13 cellular contexts compared by ENCODE assay signal in genomic region chr3:196400331-196400730, GRCh38. TPM values are rescaled to one million over a fixed set of nuclear protein-coding genes. Genes with fewer than 3 reads are reported as not detected.
DNase-seq lines count a peak whose midpoint lies in the region; ATAC-seq and TF ChIP-seq lines count a peak whose summit lies in the region.
"Had no signal": no experiment of that assay in that cellular context is flagged by ENCODE, and none has a peak within 500 bp of the region (broad histone marks: within the 10 kb centered on the region; RNA-seq: fewer than 3 reads in every experiment).

No MANE protein-coding gene starts in this region.

- H3K79me1 ChIP-seq in mesenchymal stem cell (replicated peaks; ENCODE audit: low read length, poor library complexity, severe bottlenecking) = peaks cover 30% of the 10 kb centered on the region

- no peak overlapping the region for H4K8ac ChIP-seq in mesenchymal stem cell (ENCODE audit: low read length)

- TF ChIP-seq CTCF in WTC11 (IDR thresholded peaks at IDR 0.05) (no peak), transverse colon (IDR thresholded peaks at IDR 0.05) (no peak), coronary artery (IDR thresholded peaks at IDR 0.05) (no peak)

- no peak overlapping the region for H4K91ac ChIP-seq in mesenchymal stem cell (ENCODE audit: low read length)

- H3K4me3 ChIP-seq in NT2/D1 (ENCODE audit: insufficient read length, low read depth) (no peak overlapping the region), mesenchymal stem cell (ENCODE audit: insufficient read depth in 1 of 2, low read depth in 1 of 2, low read length in 2 of 2) (no peak overlapping the region), transverse colon (no peak overlapping the region), coronary artery (no peak overlapping the region)
- H3K4me3 ChIP-seq: GM23248 had no signal

- CTCF ChIA-PET in WTC11 (lab: Charles Lee) = no interaction called here

- H3K18ac ChIP-seq in mesenchymal stem cell (ENCODE audit: low read depth in 1 of 2, low read length in 2 of 2) = no peak overlapping the region

- H2BK15ac ChIP-seq in mesenchymal stem cell (ENCODE audit: low read depth, poor library complexity, severe bottlenecking) = no peak overlapping the region

- no peak overlapping the region for H3K23ac ChIP-seq in mesenchymal stem cell (ENCODE audit: low read length in 2 of 2)

- no peaks in the 10 kb centered on the region for H3K27me3 Mint-ChIP-seq in WTC11 (ENCODE audit: low read depth)
- H3K27me3 Mint-ChIP-seq: B cell; CD4-positive, alpha-beta T cell had no signal

- H3K4me2 ChIP-seq in mesenchymal stem cell (ENCODE audit: low read length, poor library complexity, severe bottlenecking) = no peak overlapping the region

- H2BK12ac ChIP-seq in mesenchymal stem cell (ENCODE audit: low read length in 2 of 2) = no peak overlapping the region

- no peaks in the 10 kb centered on the region for H3K9me3 ChIP-seq in NT2/D1 (ENCODE audit: insufficient read depth, low read length)
- no peaks in the 10 kb centered on the region for H3K9me3 ChIP-seq in mesenchymal stem cell (ENCODE audit: control insufficient read depth, low read length)
- no peaks in the 10 kb centered on the region for H3K9me3 ChIP-seq in transverse colon

- no peak for ATAC-seq in WTC11

- peaks cover 57% of the 10 kb centered on the region for H3K36me3 ChIP-seq in NT2/D1 (ENCODE audit: insufficient read depth, insufficient read length, low read length)
- H3K36me3 ChIP-seq in mesenchymal stem cell (ENCODE audit: control insufficient read depth in 1 of 2, insufficient read depth in 2 of 2, low read depth in 1 of 2, low read length in 2 of 2) = peaks cover 23 to 75% of the 10 kb centered on the region in 2 experiments
- H3K36me3 ChIP-seq in transverse colon = peaks cover 0 to 7% (median 0%) of the 10 kb centered on the region in 4 donors

- H3K4me1 Mint-ChIP-seq in WTC11 = no peaks in the 10 kb centered on the region
- H3K4me1 Mint-ChIP-seq: B cell had no signal

- 100% methylated on average over 5 of the region's 6 CpGs for WGBS in mesenchymal stem cell
- WGBS in transverse colon (ENCODE audit: low coverage in 1 of 2), 2 donors = 68 to 71% methylated on average over 6 of the region's 6 CpGs

- intact Hi-C loops in transverse colon (cut with DNase I; ENCODE audit: low total_unique reads) = no loop called here

- in situ Hi-C loops in transverse colon (cut with MboI; ENCODE audit: low pct_ligation_motif_present in 1 of 4, low pct_unique_long_range_greater_than_20kb in 1 of 4, low sequenced_read_pairs in 3 of 4) = no loop called here

- 0 out of 2 replicates have a peak overlapping the region, but pooled peaks have one; percentile 46 for H3K27ac Mint-ChIP-seq in WTC11
- H3K27ac Mint-ChIP-seq: B cell; CD4-positive, alpha-beta T cell had no signal

- TF ChIP-seq EP300 in transverse colon (IDR thresholded peaks at IDR 0.05; ENCODE audit: low read depth) = no peak

- no peak overlapping the region for H3K9ac ChIP-seq in NT2/D1 (ENCODE audit: insufficient read length, low read depth)
- H3K9ac ChIP-seq in mesenchymal stem cell (ENCODE audit: low read length) = no peak overlapping the region
- H3K9ac ChIP-seq: GM23248 had no signal

- H2BK5ac ChIP-seq in mesenchymal stem cell (ENCODE audit: low read depth, low read length, poor library complexity, severe bottlenecking) = peak overlapping the region; percentile 38

- H3K27ac ChIP-seq in mesenchymal stem cell (ENCODE audit: low read length, poor library complexity, severe bottlenecking) (peak overlapping the region; percentile 35), transverse colon (peak overlapping the region in 1 of 4 donors; percentile 48), coronary artery (no peak overlapping the region)
- H3K27ac ChIP-seq: GM23248 had no signal

- no peak overlapping the region for H2AFZ ChIP-seq in mesenchymal stem cell (ENCODE audit: low read depth, low read length)
- H2AFZ ChIP-seq: GM23248 had no signal

- H3K36me3 Mint-ChIP-seq in WTC11 = peaks cover 50% of the 10 kb centered on the region

- H3K4ac ChIP-seq in mesenchymal stem cell (ENCODE audit: low read depth in 1 of 2, low read length in 2 of 2) = no peak overlapping the region

- H3K27me3 ChIP-seq in NT2/D1 (ENCODE audit: insufficient read depth, insufficient read length) (no peaks in the 10 kb centered on the region), mesenchymal stem cell (ENCODE audit: control insufficient read depth in 1 of 2, insufficient read depth in 1 of 2, low read length in 2 of 2) (no peaks in the 10 kb centered on the region), transverse colon (no peaks in the 10 kb centered on the region)

- H2BK120ac ChIP-seq in mesenchymal stem cell (ENCODE audit: low read depth, low read length) = no peak overlapping the region

- peaks cover 4% of the 10 kb centered on the region; the same call in 1 of the 2 replicates for H3K9me3 Mint-ChIP-seq in WTC11
- H3K9me3 Mint-ChIP-seq: CD4-positive, alpha-beta T cell had no signal

- no peak for TF ChIP-seq POLR2A in transverse colon (IDR thresholded peaks at IDR 0.05)

- DNase-seq in NT2/D1 (ENCODE audit: low read depth, low spot score) (peak; percentile 22), WTC11 (ENCODE audit: low spot score) (no peak), mesenchymal stem cell (no peak), transverse colon (peak; percentile 21), NCI-H2029 treated with DMSO at 0.1 percent for 48 hours (lab: John Stamatoyannopoulos, UW) (no peak), coronary artery (ENCODE audit: low spot score) (no peak), SKM-1 treated with dmso at 0.1 percent for 144 hours (lab: John Stamatoyannopoulos, UW; ENCODE audit: unreplicated experiment) (no peak)
- DNase-seq: C1 segment of cervical spinal cord; Calu3; CD4-positive, alpha-beta T cell; DMS 273 treated with DMSO at 0.1 percent for 48 hours had no signal

- no peak overlapping the region for H3K4me3 Mint-ChIP-seq in WTC11
- H3K4me3 Mint-ChIP-seq: B cell; CD4-positive, alpha-beta T cell had no signal

- H2AK5ac ChIP-seq in mesenchymal stem cell (ENCODE audit: low read length, severe bottlenecking) = peak overlapping the region; percentile 69

- H3K14ac ChIP-seq in mesenchymal stem cell (ENCODE audit: low read length in 2 of 2) = peak overlapping the region in 1 of 2 experiments; percentile 20

- H3K4me1 ChIP-seq in NT2/D1 (ENCODE audit: insufficient read depth, insufficient read length) (peaks cover 2% of the 10 kb centered on the region), mesenchymal stem cell (ENCODE audit: control insufficient read depth, insufficient read depth, low read depth, low read length) (peaks cover 6% of the 10 kb centered on the region), transverse colon (peaks cover 0 to 6% (median 2%) of the 10 kb centered on the region in 4 donors)

- POLR2A ChIA-PET in WTC11 (lab: Charles Lee) = no interaction called here

TF ChIP-seq in WTC11, 78 proteins besides CTCF, POLR2A, EP300 and RAD21:
- TF ChIP-seq NFYB (CRISPR knock-in tag; conservative IDR thresholded peaks at IDR 0.05; ENCODE audit: low read depth) (no peak), AR (CRISPR knock-in tag; IDR thresholded peaks at IDR 0.05) (no peak), TEAD4 (CRISPR knock-in tag; IDR thresholded peaks at IDR 0.05) (no peak), ZNF138 (CRISPR knock-in tag; conservative IDR thresholded peaks at IDR 0.05) (no peak)
- TF ChIP-seq, protein P1, sequence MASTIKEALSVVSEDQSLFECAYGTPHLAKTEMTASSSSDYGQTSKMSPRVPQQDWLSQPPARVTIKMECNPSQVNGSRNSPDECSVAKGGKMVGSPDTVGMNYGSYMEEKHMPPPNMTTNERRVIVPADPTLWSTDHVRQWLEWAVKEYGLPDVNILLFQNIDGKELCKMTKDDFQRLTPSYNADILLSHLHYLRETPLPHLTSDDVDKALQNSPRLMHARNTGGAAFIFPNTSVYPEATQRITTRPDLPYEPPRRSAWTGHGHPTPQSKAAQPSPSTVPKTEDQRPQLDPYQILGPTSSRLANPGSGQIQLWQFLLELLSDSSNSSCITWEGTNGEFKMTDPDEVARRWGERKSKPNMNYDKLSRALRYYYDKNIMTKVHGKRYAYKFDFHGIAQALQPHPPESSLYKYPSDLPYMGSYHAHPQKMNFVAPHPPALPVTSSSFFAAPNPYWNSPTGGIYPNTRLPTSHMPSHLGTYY (CRISPR knock-in tag; IDR thresholded peaks at IDR 0.05) = no peak

RNA-seq across cellular contexts. Expression of gene UBXN7, which starts 31.9 kb away (rescaled TPM):
- 99.6 to 110 TPM (median 109 TPM) in 3 replicates for total RNA-seq in WTC11 (2021)
- 23.3 TPM for polyA plus RNA-seq in mesenchymal stem cell (2013, experiment 1 of 2)
- 20.7 TPM for polyA plus RNA-seq in mesenchymal stem cell (2013, experiment 2 of 2)
- 10 to 100 TPM; 13.8 to 25.4 (median 15.4) TPM for total RNA-seq in transverse colon

Comparison
In these comparisons a context has a peak if more than half of its experiments do, and no peak if none do; other contexts are left out.
1. DNase-seq: peak in NT2/D1 (single experiment) and transverse colon (single experiment); none in WTC11 (single experiment), mesenchymal stem cell (single experiment), NCI-H2029 treated with DMSO at 0.1 percent for 48 hours (single experiment), coronary artery (single experiment) and SKM-1 treated with dmso at 0.1 percent for 144 hours (single experiment).